ENCODE assay signal across 20 cellular contexts in genomic region chr3:71197841-71198565, GRCh38.
DNase-seq lines count a peak whose midpoint lies in the region; ATAC-seq and TF ChIP-seq lines count a peak whose summit lies in the region.
"Had no signal": no experiment of that assay in that cellular context is flagged by ENCODE, and none has a peak within 500 bp of the region (broad histone marks: within the 10 kb centered on the region; RNA-seq: fewer than 3 reads in every experiment).

No MANE protein-coding gene starts in this region.

- H3K4me1 ChIP-seq in Caco-2 = peaks cover 28% of the 10 kb centered on the region

- no peaks in the 10 kb centered on the region for H3K27me3 Mint-ChIP-seq in stimulated activated naive CD8-positive, alpha-beta T cell treated with anti-CD3 and anti-CD28 coated beads, Interleukin-15, Interleukin-2, amounts not matched to agents 100 ng/mL and 50 ng/mL, for 24 hours
- H3K27me3 Mint-ChIP-seq in activated B cell treated with CpG ODN at 0.5 μM for 24 hours (no peaks in the 10 kb centered on the region), nephron progenitor cell (ENCODE audit: low read depth, poor library complexity) (no peaks in the 10 kb centered on the region), Caco-2 (ENCODE audit: insufficient read depth, unreplicated experiment) (no peaks in the 10 kb centered on the region)
- H3K27me3 Mint-ChIP-seq in stimulated activated naive CD8-positive, alpha-beta T cell treated with anti-CD3 and anti-CD28 coated beads, Interleukin-15, amount 100 ng/mL, for 72 hours = no peaks in the 10 kb centered on the region
- H3K27me3 Mint-ChIP-seq: CD4-positive, alpha-beta memory T cell had no signal

- CTCF ChIA-PET in activated B cell treated with CpG ODN at 0.5 μM for 24 hours (lab: Charles Lee) (interaction anchor here (1.5 kb wide), 1 partner anchor 18 kb away, joined by 3 read pairs; no protein-coding TSS in a partner anchor), Caco-2 (lab: Charles Lee) (no interaction called here)

- no peak overlapping the region for H3K4me3 Mint-ChIP-seq in stimulated activated naive CD8-positive, alpha-beta T cell treated with anti-CD3 and anti-CD28 coated beads, Interleukin-15, Interleukin-2, amounts not matched to agents 100 ng/mL and 50 ng/mL, for 24 hours
- no peak overlapping the region for H3K4me3 Mint-ChIP-seq in activated B cell treated with CpG ODN at 0.5 μM for 24 hours
- no peak overlapping the region for H3K4me3 Mint-ChIP-seq in nephron progenitor cell
- no peak overlapping the region for H3K4me3 Mint-ChIP-seq in stimulated activated naive CD8-positive, alpha-beta T cell treated with anti-CD3 and anti-CD28 coated beads, Interleukin-15, amount 100 ng/mL, for 72 hours
- no peak overlapping the region for H3K4me3 Mint-ChIP-seq in Caco-2 (ENCODE audit: unreplicated experiment)
- H3K4me3 Mint-ChIP-seq: CD4-positive, alpha-beta memory T cell had no signal

- peaks cover 64% of the 10 kb centered on the region for H3K4me1 Mint-ChIP-seq in stimulated activated naive CD8-positive, alpha-beta T cell treated with anti-CD3 and anti-CD28 coated beads, Interleukin-15, Interleukin-2, amounts not matched to agents 100 ng/mL and 50 ng/mL, for 24 hours (ENCODE audit: low read depth)
- H3K4me1 Mint-ChIP-seq in activated B cell treated with CpG ODN at 0.5 μM for 24 hours (peaks cover 23% of the 10 kb centered on the region), nephron progenitor cell (peaks cover 65% of the 10 kb centered on the region), Caco-2 (ENCODE audit: low read depth, unreplicated experiment) (peaks cover 22% of the 10 kb centered on the region)
- peaks cover 63% of the 10 kb centered on the region for H3K4me1 Mint-ChIP-seq in stimulated activated naive CD8-positive, alpha-beta T cell treated with anti-CD3 and anti-CD28 coated beads, Interleukin-15, amount 100 ng/mL, for 72 hours

- no peaks in the 10 kb centered on the region for H3K9me3 Mint-ChIP-seq in stimulated activated naive CD8-positive, alpha-beta T cell treated with anti-CD3 and anti-CD28 coated beads, Interleukin-15, Interleukin-2, amounts not matched to agents 100 ng/mL and 50 ng/mL, for 24 hours
- no peaks in the 10 kb centered on the region for H3K9me3 Mint-ChIP-seq in activated B cell treated with CpG ODN at 0.5 μM for 24 hours
- H3K9me3 Mint-ChIP-seq in nephron progenitor cell = no peaks in the 10 kb centered on the region
- H3K9me3 Mint-ChIP-seq in stimulated activated naive CD8-positive, alpha-beta T cell treated with anti-CD3 and anti-CD28 coated beads, Interleukin-15, amount 100 ng/mL, for 72 hours = no peaks in the 10 kb centered on the region
- H3K9me3 Mint-ChIP-seq in Caco-2 (ENCODE audit: unreplicated experiment) = no peaks in the 10 kb centered on the region
- H3K9me3 Mint-ChIP-seq: CD4-positive, alpha-beta memory T cell had no signal

- no TSS peak for BruUV-seq in Caco-2 (replicated peaks; lab: Mats Ljungman, UMichigan)

- H3K27ac Mint-ChIP-seq in stimulated activated naive CD8-positive, alpha-beta T cell treated with anti-CD3 and anti-CD28 coated beads, Interleukin-15, Interleukin-2, amounts not matched to agents 100 ng/mL and 50 ng/mL, for 24 hours = peak overlapping the region; percentile 34
- H3K27ac Mint-ChIP-seq in activated B cell treated with CpG ODN at 0.5 μM for 24 hours (peak overlapping the region; percentile 6), nephron progenitor cell (peak overlapping the region; percentile 82), Caco-2 (ENCODE audit: unreplicated experiment) (no peak overlapping the region)
- H3K27ac Mint-ChIP-seq in stimulated activated naive CD8-positive, alpha-beta T cell treated with anti-CD3 and anti-CD28 coated beads, Interleukin-15, amount 100 ng/mL, for 72 hours = peak overlapping the region; percentile 42 to 91

- H3K27ac ChIP-seq in substantia nigra (ENCODE audit: low read depth, low read length, poor library complexity, severe bottlenecking) = no peak overlapping the region
- H3K27ac ChIP-seq: KMS-11, SJSA1 had no signal

- intact Hi-C loops in activated B cell treated with CpG ODN at 0.5 μM for 24 hours (cut with micrococcal nuclease) (no loop called here), Caco-2 (cut with micrococcal nuclease; ENCODE audit: unreplicated experiment) (no loop called here)

- no peaks in the 10 kb centered on the region for H3K9me3 ChIP-seq in Caco-2
- H3K9me3 ChIP-seq: HAP-1, SJSA1 had no signal

- TF ChIP-seq CTCF in activated B cell treated with CpG ODN at 0.5 μM for 24 hours (IDR thresholded peaks at IDR 0.05) = no peak
- TF ChIP-seq CTCF in nephron progenitor cell (IDR thresholded peaks at IDR 0.05) = no peak
- TF ChIP-seq CTCF in Caco-2 (IDR thresholded peaks at IDR 0.05; ENCODE audit: insufficient read depth in 1 of 2, low read depth in 1 of 2, low read length in 1 of 2, severe bottlenecking in 1 of 2, unreplicated experiment in 1 of 2) = no peak

- H3K36me3 Mint-ChIP-seq in stimulated activated naive CD8-positive, alpha-beta T cell treated with anti-CD3 and anti-CD28 coated beads, Interleukin-15, Interleukin-2, amounts not matched to agents 100 ng/mL and 50 ng/mL, for 24 hours (ENCODE audit: low read depth) = peaks cover 42% of the 10 kb centered on the region
- peaks cover 35% of the 10 kb centered on the region for H3K36me3 Mint-ChIP-seq in activated B cell treated with CpG ODN at 0.5 μM for 24 hours (ENCODE audit: low read depth)
- H3K36me3 Mint-ChIP-seq in nephron progenitor cell (ENCODE audit: low read depth) = peaks cover 14% of the 10 kb centered on the region
- H3K36me3 Mint-ChIP-seq in Caco-2 (ENCODE audit: insufficient read depth, unreplicated experiment) = peaks cover 9% of the 10 kb centered on the region

- no peak overlapping the region for H3K4me3 ChIP-seq in Caco-2 (ENCODE audit: low read depth, low read length)
- H3K4me3 ChIP-seq: GM12878, HAP-1, SJSA1 had no signal

- H3K27me3 ChIP-seq in Caco-2 (replicated peaks; ENCODE audit: control insufficient read depth, insufficient read depth, low read length) = no peaks in the 10 kb centered on the region
- H3K27me3 ChIP-seq: SJSA1 had no signal

- H3K36me3 ChIP-seq in Caco-2 (ENCODE audit: control insufficient read depth, insufficient read depth, low read length) = no peaks in the 10 kb centered on the region
- H3K36me3 ChIP-seq: HAP-1, SJSA1 had no signal

- no peak for DNase-seq in stimulated activated naive CD8-positive, alpha-beta T cell treated with anti-CD3 and anti-CD28 coated beads, Interleukin-15, Interleukin-2, amounts not matched to agents 100 U/mL and 50 U/mL, for 24 hours
- DNase-seq in activated B cell treated with CpG ODN at 0.5 μM for 24 hours (no peak), nephron progenitor cell (no peak), Caco-2 (no peak), substantia nigra (lab: John Stamatoyannopoulos, UW) (no peak)
- DNase-seq in stimulated activated naive CD8-positive, alpha-beta T cell treated with anti-CD3 and anti-CD28 coated beads, Interleukin-15, amount 100 ng/mL, for 72 hours = no peak
- DNase-seq: CD4-positive, alpha-beta memory T cell; DND-41; NCI-H1105 treated with DMSO at 0.1 percent for 48 hours; NCI-H1694; NCI-H2081 treated with DMSO at 0.1 percent for 48 hours; NCI-H2171 treated with DMSO at 0.1 percent for 48 hours; NCI-H524 treated with DMSO at 0.1 percent for 48 hours; NCI-H82 had no signal

- ATAC-seq in stimulated activated naive CD8-positive, alpha-beta T cell treated with anti-CD3 and anti-CD28 coated beads, Interleukin-15, Interleukin-2, amounts not matched to agents 100 U/mL and 50 U/mL, for 24 hours = no peak
- ATAC-seq in activated B cell treated with CpG ODN at 0.5 μM for 24 hours (ENCODE audit: low read depth) = no peak
- ATAC-seq in stimulated activated naive CD8-positive, alpha-beta T cell treated with anti-CD3 and anti-CD28 coated beads, Interleukin-15, amount 100 ng/mL, for 72 hours = no peak
- ATAC-seq in HG03175 (IDR thresholded peaks at IDR 0.05; ENCODE audit: unreplicated experiment) = no peak
- ATAC-seq: GM12878 had no signal

- POLR2A ChIA-PET in activated B cell treated with CpG ODN at 0.5 μM for 24 hours (lab: Charles Lee) = interaction anchor here (0.6 kb wide), 2 partner anchors 76 to 1266 kb away, joined by 3 read pairs; no protein-coding TSS in a partner anchor
- POLR2A ChIA-PET in Caco-2 (lab: Charles Lee) = no interaction called here
